Comparison of ENCODE assay signal across 9 cellular contexts in genomic region chr6:79267128-79267527, GRCh38.
"Had no signal": no experiment of that assay in that cellular context is flagged by ENCODE, and none has a peak within 500 bp of the region (broad histone marks: within the 10 kb centered on the region; RNA-seq: fewer than 3 reads in every experiment).

No MANE protein-coding gene starts in this region.

- H3K4me1 ChIP-seq: HAP-1 had no signal

- DNase-seq: GM23248, GOT3, H7, HFFc6, IMR-90, KBM-7 had no signal

- H3K4me3 ChIP-seq: GM23248, HAP-1 had no signal

- ATAC-seq: HCT116 had no signal

- FAIRE-seq: HTR-8/SVneo had no signal

- H2AFZ ChIP-seq: GM23248 had no signal

- H3K9ac ChIP-seq: GM23248 had no signal

- H3K9me3 ChIP-seq: HAP-1 had no signal

- H3K36me3 ChIP-seq: HAP-1 had no signal

- H3K27ac ChIP-seq: GM23248 had no signal
